10 cellular contexts compared by ENCODE assay signal in genomic region chr16:3101841-3102470, GRCh38. TPM values are rescaled to one million over a fixed set of nuclear protein-coding genes. Genes with fewer than 3 reads are reported as not detected.
A peak's percentile ranks its signal among the peaks of the same experiment; 100 is the strongest.
DNase-seq lines count a peak whose midpoint lies in the region; ATAC-seq lines count a peak whose summit lies in the region.
"Had no signal": no experiment of that assay in that cellular context is flagged by ENCODE, and none has a peak within 500 bp of the region (broad histone marks: within the 10 kb centered on the region; RNA-seq: fewer than 3 reads in every experiment).

No MANE protein-coding gene starts in this region.

- no peaks in the 10 kb centered on the region for H3K9me3 ChIP-seq in CD4-positive, CD25-positive, alpha-beta regulatory T cell (ENCODE audit: control insufficient read depth in 2 of 2, low read length in 2 of 2)

- H3K4me3 ChIP-seq in CD4-positive, CD25-positive, alpha-beta regulatory T cell (ENCODE audit: low read depth, low read length) = peak overlapping the region; percentile 48

- peak overlapping the region; percentile 73 to 92 (median 88) for H3K4me3 Mint-ChIP-seq in CD4-positive, CD25-positive, alpha-beta regulatory T cell
- peak overlapping the region; percentile 76 for H3K4me3 Mint-ChIP-seq in central memory CD8-positive, alpha-beta T cell
- peak overlapping the region in 7 of 8 donors; percentile 75 to 94 (median 84) for H3K4me3 Mint-ChIP-seq in naive B cell

- peaks cover 11 to 65% (median 33%) of the 10 kb centered on the region in 4 donors for H3K4me1 Mint-ChIP-seq in CD4-positive, CD25-positive, alpha-beta regulatory T cell
- peaks cover 36% of the 10 kb centered on the region for H3K4me1 Mint-ChIP-seq in central memory CD8-positive, alpha-beta T cell
- peaks cover 22 to 42% (median 27%) of the 10 kb centered on the region in 3 donors for H3K4me1 Mint-ChIP-seq in naive B cell

- no peaks in the 10 kb centered on the region for H3K36me3 Mint-ChIP-seq in CD4-positive, CD25-positive, alpha-beta regulatory T cell
- H3K36me3 Mint-ChIP-seq in central memory CD8-positive, alpha-beta T cell (ENCODE audit: insufficient read depth) = peaks cover 12% of the 10 kb centered on the region
- H3K36me3 Mint-ChIP-seq in naive B cell = no peaks in the 10 kb centered on the region

- no peak for ATAC-seq in CD4-positive, CD25-positive, alpha-beta regulatory T cell (ENCODE audit: low read depth in 2 of 2)
- ATAC-seq in central memory CD8-positive, alpha-beta T cell (replicated peaks; ENCODE audit: extremely low read depth, poor library complexity, severe bottlenecking) = no peak
- no peak for ATAC-seq in naive B cell (ENCODE audit: low read depth in 2 of 2)
- ATAC-seq in GM19035 (IDR thresholded peaks at IDR 0.05; ENCODE audit: unreplicated experiment) = no peak
- ATAC-seq in GM18868 (IDR thresholded peaks at IDR 0.05; ENCODE audit: unreplicated experiment) = no peak

- H3K4me1 ChIP-seq in CD4-positive, CD25-positive, alpha-beta regulatory T cell (ENCODE audit: control insufficient read depth, insufficient read depth, low read length, poor library complexity, severe bottlenecking) = peaks cover 38% of the 10 kb centered on the region

- in situ Hi-C loops in KBM-7 (cut with MboI; ENCODE audit: low pct_unique_long_range_greater_than_20kb, low sequenced_read_pairs) = no loop called here

- DNase-seq in CD4-positive, CD25-positive, alpha-beta regulatory T cell = peak in 1 of 3 donors; percentile 62
- DNase-seq in KBM-7 = peak; percentile 92
- DNase-seq in central memory CD8-positive, alpha-beta T cell (ENCODE audit: low spot score in 2 of 2) = no peak
- DNase-seq in naive B cell = no peak
- DNase-seq in activated CD4-positive, CD25-positive, alpha-beta regulatory T cell (lab: John Stamatoyannopoulos, UW) = no peak
- no peak for DNase-seq in LoVo (ENCODE audit: low spot score)
- DNase-seq: NCI-H748 treated with DMSO at 0.1 percent for 48 hours had no signal

- no peaks in the 10 kb centered on the region for H3K27me3 Mint-ChIP-seq in CD4-positive, CD25-positive, alpha-beta regulatory T cell
- H3K27me3 Mint-ChIP-seq in central memory CD8-positive, alpha-beta T cell = no peaks in the 10 kb centered on the region
- H3K27me3 Mint-ChIP-seq in naive B cell = no peaks in the 10 kb centered on the region

- peak overlapping the region; percentile 74 to 93 (median 92) for H3K27ac Mint-ChIP-seq in CD4-positive, CD25-positive, alpha-beta regulatory T cell
- H3K27ac Mint-ChIP-seq in central memory CD8-positive, alpha-beta T cell (ENCODE audit: low read depth) = no peak overlapping the region
- H3K27ac Mint-ChIP-seq in naive B cell = peak overlapping the region in 3 of 6 donors; percentile 68 to 85 (median 77)

- H3K27ac ChIP-seq in CD4-positive, CD25-positive, alpha-beta regulatory T cell (ENCODE audit: insufficient read depth, low read length, poor library complexity, severe bottlenecking) = peak overlapping the region; percentile 41

- no peaks in the 10 kb centered on the region for H3K36me3 ChIP-seq in CD4-positive, CD25-positive, alpha-beta regulatory T cell (ENCODE audit: control insufficient read depth, insufficient read depth, low read length)

- no peaks in the 10 kb centered on the region for H3K9me3 Mint-ChIP-seq in CD4-positive, CD25-positive, alpha-beta regulatory T cell
- no peaks in the 10 kb centered on the region for H3K9me3 Mint-ChIP-seq in central memory CD8-positive, alpha-beta T cell
- H3K9me3 Mint-ChIP-seq in naive B cell = no peaks in the 10 kb centered on the region

- no peaks in the 10 kb centered on the region for H3K27me3 ChIP-seq in CD4-positive, CD25-positive, alpha-beta regulatory T cell (ENCODE audit: control insufficient read depth, insufficient read depth, low read length)

RNA-seq across cellular contexts. Expression of gene ZSCAN10, which starts 2.9 kb away (rescaled TPM):
- 0.81 TPM for total RNA-seq in CD4-positive, CD25-positive, alpha-beta regulatory T cell
- not detected for polyA plus RNA-seq in CD4-positive, CD25-positive, alpha-beta regulatory T cell
- not detected for polyA plus RNA-seq in naive B cell (ENCODE audit: low read depth in 6 of 6)
- total RNA-seq: glomerular endothelial cell had no signal

RNA-seq across cellular contexts. Expression of gene ZNF205, which starts 10.4 kb away (rescaled TPM):
- total RNA-seq in CD4-positive, CD25-positive, alpha-beta regulatory T cell = not detected
- polyA plus RNA-seq in CD4-positive, CD25-positive, alpha-beta regulatory T cell = not detected
- polyA plus RNA-seq in naive B cell (ENCODE audit: low read depth in 6 of 6) = under 1 TPM in 1 of 6 donors, not detected in 5; 0.47 TPM

RNA-seq across cellular contexts. Expression of gene ZNF213, which starts 32.9 kb away (rescaled TPM):
- 3.8 TPM for total RNA-seq in CD4-positive, CD25-positive, alpha-beta regulatory T cell
- 1 to 10 TPM; 1.9 to 2.3 (median 2.1) TPM for polyA plus RNA-seq in CD4-positive, CD25-positive, alpha-beta regulatory T cell
- polyA plus RNA-seq in naive B cell (ENCODE audit: low read depth in 6 of 6) = 1 to 10 TPM in 4 of 6 donors, under 1 TPM in 1, not detected in 1; 0.38 to 2.7 (median 1.6) TPM

RNA-seq across cellular contexts. Expression of gene IL32, which starts 36.5 kb away (rescaled TPM):
- 1,611 TPM for total RNA-seq in CD4-positive, CD25-positive, alpha-beta regulatory T cell
- 1,000 to 10,000 TPM; 3,219 to 6,021 (median 4,004) TPM for polyA plus RNA-seq in CD4-positive, CD25-positive, alpha-beta regulatory T cell
- polyA plus RNA-seq in naive B cell (ENCODE audit: low read depth in 6 of 6) = 10 to 100 TPM in 2 of 6 donors, 1 to 10 TPM in 4; 3.0 to 15.0 (median 6.2) TPM

RNA-seq across cellular contexts. Expression of gene MMP25, which starts 55.6 kb away (rescaled TPM):
- total RNA-seq in CD4-positive, CD25-positive, alpha-beta regulatory T cell = 1.6 TPM
- polyA plus RNA-seq in CD4-positive, CD25-positive, alpha-beta regulatory T cell = 1 to 10 TPM in 1 of 4 donors, under 1 TPM in 2, not detected in 1; 0.16 to 1.0 (median 0.29) TPM
- under 1 TPM in 2 of 6 donors, not detected in 4; 0.29 to 0.55 TPM for polyA plus RNA-seq in naive B cell (ENCODE audit: low read depth in 6 of 6)
